ENCODE assay signal across 2 cellular contexts in genomic region chr6:146875927-146876270, GRCh38.
TF ChIP-seq lines count a peak whose summit lies in the region.

No MANE protein-coding gene starts in this region.

TF ChIP-seq in HCT116, 20 proteins besides CTCF, POLR2A, EP300 and RAD21 (continued from another document):
- TF ChIP-seq ZNF274 (IDR thresholded peaks at IDR 0.05; ENCODE audit: low read depth, low read length) (no peak), EZH2 (IDR thresholded peaks at IDR 0.05) (no peak), TCF7L2 (IDR thresholded peaks at IDR 0.05; ENCODE audit: borderline replicate concordance, extremely low read depth, insufficient read depth, insufficient read length) (no peak), SRF (IDR thresholded peaks at IDR 0.05; ENCODE audit: low read depth) (no peak), YY1 (IDR thresholded peaks at IDR 0.05; ENCODE audit: extremely low read depth, insufficient replicate concordance, low read depth, low read length) (no peak), FOSL1 (IDR thresholded peaks at IDR 0.05; ENCODE audit: low read depth) (no peak), MAX (IDR thresholded peaks at IDR 0.05) (no peak), CBX3 (IDR thresholded peaks at IDR 0.05; ENCODE audit: low read depth) (no peak), ZBTB33 (IDR thresholded peaks at IDR 0.05; ENCODE audit: extremely low read depth, insufficient replicate concordance, low read length) (no peak)

TF ChIP-seq in K562, 482 proteins besides CTCF, POLR2A, EP300 and RAD21 (continued from another document and continues in another):
- TF ChIP-seq ZNF280B (CRISPR knock-in tag; IDR thresholded peaks at IDR 0.05), result peak; percentile 69; the same call in 1 of the 2 replicates
- TF ChIP-seq E2F6 (IDR thresholded peaks at IDR 0.05; ENCODE audit: borderline replicate concordance in 1 of 2, extremely low read depth in 1 of 2, insufficient read depth in 1 of 2, insufficient read length in 1 of 2, low read depth in 1 of 2, low read length in 1 of 2, poor library complexity in 1 of 2, severe bottlenecking in 1 of 2), result no peak
- no peak for TF ChIP-seq SP2 (IDR thresholded peaks at IDR 0.05; ENCODE audit: extremely low read depth, low read depth, low read length, poor library complexity, severe bottlenecking)
- TF ChIP-seq CAMTA2 (CRISPR knock-in tag; conservative IDR thresholded peaks at IDR 0.05), result 0 out of 2 replicates have a peak, but pooled peaks have one; percentile 76
- no peak for TF ChIP-seq MYNN (IDR thresholded peaks at IDR 0.05)
- TF ChIP-seq MYNN (CRISPR knock-in tag; IDR thresholded peaks at IDR 0.05), result no peak
- TF ChIP-seq TBL1XR1 (IDR thresholded peaks at IDR 0.05; ENCODE audit: low read length in 2 of 2), result no peak
- 0 out of 2 replicates have a peak, but pooled peaks have one; percentile 20 for TF ChIP-seq HDAC8 (tag; IDR thresholded peaks at IDR 0.05)
- TF ChIP-seq CBFA2T3 (IDR thresholded peaks at IDR 0.05), result no peak
- no peak for TF ChIP-seq TRIM24 (IDR thresholded peaks at IDR 0.05)
- no peak for TF ChIP-seq ZNF263 (CRISPR knock-in tag; IDR thresholded peaks at IDR 0.05; ENCODE audit: borderline replicate concordance)
- TF ChIP-seq ZNF318 (IDR thresholded peaks at IDR 0.05; ENCODE audit: borderline replicate concordance in 1 of 2, low read depth in 1 of 2), result no peak
- TF ChIP-seq U2AF1 (optimal IDR thresholded peaks at IDR 0.05; ENCODE audit: low read depth, low read length), result no peak
- peak; percentile 81 for TF ChIP-seq ELF2 (CRISPR knock-in tag; IDR thresholded peaks at IDR 0.05)
- TF ChIP-seq TAF9B (IDR thresholded peaks at IDR 0.05; ENCODE audit: partially characterized antibody), result no peak
- TF ChIP-seq ZNF282 (CRISPR knock-in tag; IDR thresholded peaks at IDR 0.05), result no peak
- no peak for TF ChIP-seq RBM25 (IDR thresholded peaks at IDR 0.05; ENCODE audit: low read depth, low read length, severe bottlenecking)
- TF ChIP-seq MAX (CRISPR knock-in tag; IDR thresholded peaks at IDR 0.05), result no peak
- TF ChIP-seq IRF9 (tag; IDR thresholded peaks at IDR 0.05), result no peak
- TF ChIP-seq ELK1 (CRISPR knock-in tag; IDR thresholded peaks at IDR 0.05), result no peak
- TF ChIP-seq MEIS2 (IDR thresholded peaks at IDR 0.05; ENCODE audit: partially characterized antibody), result no peak
- TF ChIP-seq ZNF174 (CRISPR knock-in tag; IDR thresholded peaks at IDR 0.05), result no peak
- TF ChIP-seq NCOA1 (IDR thresholded peaks at IDR 0.05; ENCODE audit: low read depth), result no peak
- TF ChIP-seq ZNF589 (CRISPR knock-in tag; IDR thresholded peaks at IDR 0.05; ENCODE audit: low read depth), result peak; percentile 30; the same call in 1 of the 2 replicates
- TF ChIP-seq ZNF224 (CRISPR knock-in tag; IDR thresholded peaks at IDR 0.05), result no peak
- TF ChIP-seq NFRKB (IDR thresholded peaks at IDR 0.05; ENCODE audit: low read depth), result peak; percentile 93
- TF ChIP-seq MECOM (CRISPR knock-in tag; IDR thresholded peaks at IDR 0.05), result no peak
- TF ChIP-seq ZBTB40 (IDR thresholded peaks at IDR 0.05), result 0 out of 2 replicates have a peak, but pooled peaks have one; percentile 37
- TF ChIP-seq ZBTB40 (CRISPR knock-in tag; IDR thresholded peaks at IDR 0.05), result no peak
- TF ChIP-seq ZNF740 (CRISPR knock-in tag; IDR thresholded peaks at IDR 0.05), result no peak
- no peak for TF ChIP-seq ZNF740 (tag; IDR thresholded peaks at IDR 0.05)
- TF ChIP-seq ZNF830 (CRISPR knock-in tag; IDR thresholded peaks at IDR 0.05), result no peak
